ENCODE assay signal across 8 cellular contexts in genomic region chr6:144150673-144151009, GRCh38. TPM values are rescaled to one million over a fixed set of nuclear protein-coding genes. Genes with fewer than 3 reads are reported as not detected.
DNase-seq lines count a peak whose midpoint lies in the region; ATAC-seq, FAIRE-seq and TF ChIP-seq lines count a peak whose summit lies in the region.

No MANE protein-coding gene starts in this region.

- CTCF ChIA-PET in HEK293T (lab: Yijun Ruan, JAX) = no interaction called here
- CTCF ChIA-PET in K562 (lab: Yijun Ruan, JAX; ENCODE audit: low intra/inter-chr PET ratio) = no interaction called here

- H3K27ac Mint-ChIP-seq in CD4-positive, CD25-positive, alpha-beta regulatory T cell = peak overlapping the region; percentile 83 to 97 (median 94)

- peak overlapping the region; percentile 89 to 98 (median 96) for H3K4me3 Mint-ChIP-seq in CD4-positive, CD25-positive, alpha-beta regulatory T cell

- H3K4me1 ChIP-seq in CD4-positive, CD25-positive, alpha-beta regulatory T cell (ENCODE audit: control insufficient read depth, insufficient read depth, low read length, poor library complexity, severe bottlenecking) = peaks cover 47% of the 10 kb centered on the region
- H3K4me1 ChIP-seq in SJSA1 (replicated peaks) (peaks cover 20% of the 10 kb centered on the region), K562 (replicated peaks in 1 of 2; ENCODE audit: control insufficient read depth in 2 of 2, insufficient read depth in 2 of 2, low read length in 2 of 2) (peaks cover 7 to 16% of the 10 kb centered on the region in 2 experiments; a peak in 4 of 5 replicates)

- H3K9me3 ChIP-seq in CD4-positive, CD25-positive, alpha-beta regulatory T cell (ENCODE audit: control insufficient read depth in 2 of 2, low read length in 2 of 2) = no peaks in the 10 kb centered on the region
- H3K9me3 ChIP-seq in SJSA1 (replicated peaks) (no peaks in the 10 kb centered on the region), K562 (replicated peaks; ENCODE audit: control insufficient read depth, insufficient read depth, low read depth, low read length) (no peaks in the 10 kb centered on the region)

- POLR2A ChIA-PET in HEK293T (lab: Yijun Ruan, JAX) (no interaction called here), K562 (lab: Yijun Ruan, JAX) (interaction anchor here (0.6 to 1.4 kb wide), 3 partner anchors 24 to 1622 kb away, joined by 3 to 6 read pairs (median 3); no protein-coding TSS in a partner anchor)

- H3K36me3 Mint-ChIP-seq in CD4-positive, CD25-positive, alpha-beta regulatory T cell = no peaks in the 10 kb centered on the region

- TF ChIP-seq POLR2A in K562 (conservative IDR thresholded peaks at IDR 0.05) = no peak

- H3K27ac ChIP-seq in CD4-positive, CD25-positive, alpha-beta regulatory T cell (ENCODE audit: insufficient read depth, low read length, poor library complexity, severe bottlenecking) = peak overlapping the region; percentile 89
- no peak overlapping the region for H3K27ac ChIP-seq in SJSA1
- no peak overlapping the region for H3K27ac ChIP-seq in K562 (ENCODE audit: extremely low read depth, low read depth, low read length)

- in situ Hi-C loops in K562 (cut with MboI) = no loop called here

- FAIRE-seq in K562 (lab: Jason Lieb, UNC) = no peak

- peak in 2 of 3 donors; percentile 16 to 76 for DNase-seq in CD4-positive, CD25-positive, alpha-beta regulatory T cell
- DNase-seq in HEK293T (ENCODE audit: extremely low spot score) (peak; percentile 70), SJSA1 (ENCODE audit: low read depth in 1 of 2, low spot score in 2 of 2) (peak in 1 of 2 experiments; percentile 51), K562 (ENCODE audit: extremely low read depth in 1 of 4, low spot score in 3 of 4) (peak in 3 of 4 experiments; percentile 24 to 49 (median 25)), left lobe of liver (ENCODE audit: low spot score) (no peak), NCI-H1048 (lab: John Stamatoyannopoulos, UW) (no peak), amniotic stem cell (lab: John Stamatoyannopoulos, UW) (no peak)
- DNase-seq in stimulated activated CD8-positive, alpha-beta memory T cell treated with anti-CD3 and anti-CD28 coated beads, Interleukin-2, amount 100 ng/mL, for 48 hours (ENCODE audit: low read depth in 2 of 2) = peak; percentile 15 to 30

- no TSS peak for BruUV-seq in K562 (replicated peaks; lab: Mats Ljungman, UMichigan)

- TF ChIP-seq CTCF in K562 (IDR thresholded peaks at IDR 0.05 in 2 of 3, conservative IDR thresholded peaks at IDR 0.05 in 1 of 3; ENCODE audit: insufficient read depth in 2 of 3, low read depth in 1 of 3, low read length in 3 of 3) = no peak

- no peaks in the 10 kb centered on the region for H4K20me1 ChIP-seq in K562 (replicated peaks; ENCODE audit: control insufficient read depth, insufficient read depth, low read length)

- H3K9me3 Mint-ChIP-seq in CD4-positive, CD25-positive, alpha-beta regulatory T cell = no peaks in the 10 kb centered on the region

- peaks cover 4% of the 10 kb centered on the region for H3K36me3 ChIP-seq in CD4-positive, CD25-positive, alpha-beta regulatory T cell (ENCODE audit: control insufficient read depth, insufficient read depth, low read length)
- peaks cover 6% of the 10 kb centered on the region; the same call in 1 of the 2 replicates for H3K36me3 ChIP-seq in SJSA1
- no peaks in the 10 kb centered on the region for H3K36me3 ChIP-seq in K562 (ENCODE audit: control insufficient read depth, insufficient read depth, low read length)

- TF ChIP-seq EP300 in K562 (IDR thresholded peaks at IDR 0.05; ENCODE audit: low read length) = no peak

- H2AFZ ChIP-seq in K562 (ENCODE audit: low read depth, low read length) = peak overlapping the region; percentile 73

- no peak for TF ChIP-seq RAD21 in K562 (CRISPR knock-in tag; conservative IDR thresholded peaks at IDR 0.05 in 1 of 2, IDR thresholded peaks at IDR 0.05 in 1 of 2)

- no peaks in the 10 kb centered on the region for H3K27me3 ChIP-seq in CD4-positive, CD25-positive, alpha-beta regulatory T cell (ENCODE audit: control insufficient read depth, insufficient read depth, low read length)
- H3K27me3 ChIP-seq in SJSA1 (replicated peaks) (no peaks in the 10 kb centered on the region), K562 (ENCODE audit: control insufficient read depth in 2 of 2, insufficient read depth in 2 of 2, low read length in 2 of 2) (peaks cover 17 to 29% of the 10 kb centered on the region in 2 experiments)

- under 1% methylated on average over 18 of the region's 18 CpGs for WGBS in K562 (ENCODE audit: insufficient coverage, low coverage, missing lambda C conversion rate)

- intact Hi-C loops in K562 (cut with micrococcal nuclease) = loop anchor here (2.0 to 5.0 kb wide), 2 partner anchors 46 to 67 kb away; no protein-coding TSS in a partner anchor

- no peaks in the 10 kb centered on the region for H3K9me1 ChIP-seq in K562 (ENCODE audit: control insufficient read depth, insufficient read depth, low read length)

- no peaks in the 10 kb centered on the region for H3K27me3 Mint-ChIP-seq in CD4-positive, CD25-positive, alpha-beta regulatory T cell

- H3K4me2 ChIP-seq in K562 (ENCODE audit: insufficient read depth, low read length) = peak overlapping the region; percentile 64

- H3K4me3 ChIP-seq in CD4-positive, CD25-positive, alpha-beta regulatory T cell (ENCODE audit: low read depth, low read length) = peak overlapping the region; percentile 99
- H3K4me3 ChIP-seq in SJSA1 = peak overlapping the region; percentile 75
- H3K4me3 ChIP-seq in K562 = peak overlapping the region; percentile 51

- peaks cover 19 to 52% (median 37%) of the 10 kb centered on the region in 4 donors for H3K4me1 Mint-ChIP-seq in CD4-positive, CD25-positive, alpha-beta regulatory T cell

- peak overlapping the region in 1 of 2 experiments; percentile 88; a peak in 2 of 4 replicates for H3K9ac ChIP-seq in K562 (ENCODE audit: insufficient read depth in 1 of 2, low read depth in 2 of 2, low read length in 2 of 2)

- peak; percentile 32 to 38 for ATAC-seq in CD4-positive, CD25-positive, alpha-beta regulatory T cell (ENCODE audit: low read depth in 2 of 2)
- ATAC-seq in K562 = peak; percentile 36
- ATAC-seq in left lobe of liver = peak; percentile 9

- no peaks in the 10 kb centered on the region for H3K79me2 ChIP-seq in K562 (ENCODE audit: control insufficient read depth, insufficient read depth, low read length)

TF ChIP-seq in HEK293T, 16 proteins besides CTCF, POLR2A, EP300 and RAD21 (continues in another document):
- TF ChIP-seq BHLHE40 (IDR thresholded peaks at IDR 0.05; ENCODE audit: borderline replicate concordance) = no peak
- no peak for TF ChIP-seq FOXM1 (IDR thresholded peaks at IDR 0.05; ENCODE audit: borderline replicate concordance)
- no peak for TF ChIP-seq SUZ12 (IDR thresholded peaks at IDR 0.05)
- TF ChIP-seq SP1 (IDR thresholded peaks at IDR 0.05) = no peak

TF ChIP-seq in K562, 482 proteins besides CTCF, POLR2A, EP300 and RAD21 (continues in another document):
- no peak for TF ChIP-seq ZNF785 (CRISPR knock-in tag; IDR thresholded peaks at IDR 0.05)

RNA-seq across cellular contexts. Expression of gene STX11, which starts 0.3 kb away (rescaled TPM):
- total RNA-seq in CD4-positive, CD25-positive, alpha-beta regulatory T cell = 30.1 TPM
- polyA plus RNA-seq in CD4-positive, CD25-positive, alpha-beta regulatory T cell = 10 to 100 TPM; 18.2 to 28.6 (median 23.1) TPM
- total RNA-seq in SJSA1 (2014; rRNA removed; shearing (Covaris generic)) = 8.2 and 9.7 TPM in 2 replicates
- total RNA-seq in K562 (2011; cell fraction: chromatin; rRNA removed; ENCODE audit: low replicate concordance) = 0.44 TPM in 1 of 2 replicates, not detected in the other
- 0.17 TPM in 1 of 2 replicates, not detected in the other for total RNA-seq in K562 (2011; cell fraction: nucleolus; rRNA removed)
- 0.38 and 0.44 TPM in 2 replicates for total RNA-seq in K562 (2011; cell fraction: nucleoplasm; rRNA removed)
- total RNA-seq in K562 (2014; rRNA removed) = 0.73 and 0.86 TPM in 2 replicates
- total RNA-seq in K562 (2014; rRNA removed; fragmentation: Illumina TruSeq; extraction: Trizol) = 0.29 and 0.45 TPM in 2 replicates
- total RNA-seq in K562 (2015; rRNA removed; fragmentation: Illumina TruSeq; extraction: Trizol) = 0.51 and 0.53 TPM in 2 replicates
- 0.47 and 0.51 TPM in 2 replicates for total RNA-seq in K562 (2021)
- polyA plus RNA-seq in K562 (2011; rRNA removed) = 0.40 and 1.2 TPM in 2 replicates
- 0.31 and 1.0 TPM in 2 replicates for polyA plus RNA-seq in K562 (2011; cell fraction: cytosol; rRNA removed)
- polyA plus RNA-seq in K562 (2011; cell fraction: nucleus; rRNA removed) = 0.23 and 0.87 TPM in 2 replicates
- 0.40 and 0.73 TPM in 2 replicates for polyA plus RNA-seq in K562 (2012)
- 0.54 and 0.56 TPM in 2 replicates for polyA plus RNA-seq in K562 (2014; fragmentation: Illumina TruSeq; extraction: Trizol)
- polyA plus RNA-seq in K562 (2014; fragmentation: Nextera tagmentation; extraction: Ambion mirVana) = under 1 TPM; 0.06 to 0.07 TPM
- 0.29 and 1.6 TPM in 2 replicates for polyA plus RNA-seq in K562 (2014; rRNA removed)
- 0.21 and 1.1 TPM in 2 replicates for polyA minus RNA-seq in K562 (2011; rRNA and poly(A)+ RNA removed)
- 0.91 TPM in 1 of 2 replicates, not detected in the other for polyA minus RNA-seq in K562 (2011; cell fraction: cytosol; rRNA and poly(A)+ RNA removed)
- polyA minus RNA-seq in K562 (2011; cell fraction: nucleus; rRNA and poly(A)+ RNA removed) = 0.13 and 1.3 TPM in 2 replicates
- total RNA-seq in left lobe of liver = 0.75 TPM

RNA-seq across cellular contexts. Expression of gene SF3B5, which starts 55.3 kb away (rescaled TPM):
- 127 TPM for total RNA-seq in CD4-positive, CD25-positive, alpha-beta regulatory T cell
- polyA plus RNA-seq in CD4-positive, CD25-positive, alpha-beta regulatory T cell = 100 to 1,000 TPM; 440 to 448 (median 441) TPM
- 150 and 199 TPM in 2 replicates for total RNA-seq in SJSA1 (2014; rRNA removed; shearing (Covaris generic))
- total RNA-seq in K562 (2011; cell fraction: chromatin; rRNA removed; ENCODE audit: low replicate concordance) = 24.3 and 54.9 TPM in 2 replicates
- total RNA-seq in K562 (2011; cell fraction: nucleolus; rRNA removed) = 129 and 134 TPM in 2 replicates
- 82.1 and 112 TPM in 2 replicates for total RNA-seq in K562 (2011; cell fraction: nucleoplasm; rRNA removed)
- total RNA-seq in K562 (2014; rRNA removed) (292 and 479 TPM in 2 replicates), K562 (2014; rRNA removed; fragmentation: Illumina TruSeq; extraction: Trizol) (133 and 238 TPM in 2 replicates), K562 (2015; rRNA removed; fragmentation: Illumina TruSeq; extraction: Trizol) (337 and 357 TPM in 2 replicates), K562 (2021) (399 and 440 TPM in 2 replicates), left lobe of liver (70.3 TPM)
- polyA plus RNA-seq in K562 (2011; rRNA removed) (407 and 453 TPM in 2 replicates), K562 (2014; fragmentation: Illumina TruSeq; extraction: Trizol) (538 and 635 TPM in 2 replicates), K562 (2014; fragmentation: Nextera tagmentation; extraction: Ambion mirVana) (1,000 to 10,000 TPM; 1,065 to 1,211 TPM), K562 (2014; rRNA removed) (552 and 569 TPM in 2 replicates)
- 924 and 1,390 TPM in 2 replicates for polyA plus RNA-seq in K562 (2011; cell fraction: cytosol; rRNA removed)
- 281 and 290 TPM in 2 replicates for polyA plus RNA-seq in K562 (2011; cell fraction: nucleus; rRNA removed)
- polyA plus RNA-seq in K562 (2012) = 381 and 451 TPM in 2 replicates
- polyA minus RNA-seq in K562 (2011; rRNA and poly(A)+ RNA removed) = 129 and 212 TPM in 2 replicates
- polyA minus RNA-seq in K562 (2011; cell fraction: cytosol; rRNA and poly(A)+ RNA removed) = 181 and 196 TPM in 2 replicates
- polyA minus RNA-seq in K562 (2011; cell fraction: nucleus; rRNA and poly(A)+ RNA removed) = 64.5 and 102 TPM in 2 replicates

Comparison
In these comparisons a context has a peak if more than half of its experiments do, and no peak if none do; other contexts are left out.
1. DNase-seq: peak in CD4-positive, CD25-positive, alpha-beta regulatory T cell (2 of 3), HEK293T (single experiment), K562 (3 of 4) and stimulated activated CD8-positive, alpha-beta memory T cell treated with anti-CD3 and anti-CD28 coated beads, Interleukin-2, amount 100 ng/mL, for 48 hours (2 of 2); none in left lobe of liver (single experiment), NCI-H1048 (single experiment) and amniotic stem cell (single experiment).
2. Peak in every context shown above with its lines, with median percentiles within 50 percentile points of each other: ATAC-seq and H3K4me3 ChIP-seq.